21 cellular contexts compared by ENCODE assay signal in the genomic region with DNA sequence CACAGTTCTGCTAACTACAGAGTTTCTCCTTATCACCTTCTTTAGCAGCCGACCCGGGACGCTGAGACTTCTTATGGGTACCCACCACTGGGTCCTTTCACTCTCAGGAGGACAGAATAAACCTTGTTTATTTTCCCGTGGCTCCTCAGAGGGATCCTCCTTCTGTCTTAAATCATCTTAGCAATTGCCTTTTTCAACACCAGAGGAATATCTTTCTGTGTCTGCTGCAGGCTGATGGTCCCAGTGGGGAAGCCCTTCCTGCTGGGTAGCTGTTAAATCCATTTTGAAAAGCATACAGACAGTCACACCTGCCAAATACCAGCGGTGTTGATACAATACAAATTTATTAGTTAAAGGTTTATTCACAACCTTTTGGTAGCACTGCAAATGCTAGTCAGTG.
DNase-seq lines count a peak whose midpoint lies in the region; ATAC-seq and TF ChIP-seq lines count a peak whose summit lies in the region.
"Had no signal": no experiment of that assay in that cellular context is flagged by ENCODE, and none has a peak within 500 bp of the region (broad histone marks: within the 10 kb centered on the region; RNA-seq: fewer than 3 reads in every experiment).

No MANE protein-coding gene starts in this region.

- H2BK120ac ChIP-seq in H9 (ENCODE audit: low read depth, low read length, poor library complexity, severe bottlenecking), result no peak overlapping the region

- H3K4ac ChIP-seq in H9 (ENCODE audit: low read depth, low read length), result no peak overlapping the region

- H3K4me1 Mint-ChIP-seq in H9, result peaks cover 51 to 52% of the 10 kb centered on the region in 2 experiments

- H3K9me3 Mint-ChIP-seq in H9, result no peaks in the 10 kb centered on the region
- H3K9me3 Mint-ChIP-seq: activated naive CD8-positive, alpha-beta T cell treated with anti-CD3 and anti-CD28 coated beads, Interleukin-2, amount 10 ng/mL, durations not matched to agents 7 days and 5 days; CD4-positive, alpha-beta memory T cell; memory B cell; T-helper 2 cell treated with Interferon-gamma antibody and Interleukin-4, amounts not matched to agents 5 μg/mL and 100 μg/mL, for 36 hours had no signal

- TF ChIP-seq CTCF in H9 (conservative IDR thresholded peaks at IDR 0.05) (no peak), gastrocnemius medialis (IDR thresholded peaks at IDR 0.05 in 4 of 5, conservative IDR thresholded peaks at IDR 0.05 in 1 of 5) (no peak), ovary (IDR thresholded peaks at IDR 0.05) (no peak)

- no peak overlapping the region for H3T11ph ChIP-seq in H9 (ENCODE audit: low read length)

- no peak overlapping the region for H4K5ac ChIP-seq in H9 (ENCODE audit: insufficient read length, low read depth, low read length)

- H3K9me3 ChIP-seq in BLaER1 (no peaks in the 10 kb centered on the region), H9 (ENCODE audit: control insufficient read depth, low read depth, low read length) (no peaks in the 10 kb centered on the region), gastrocnemius medialis (no peaks in the 10 kb centered on the region), ovary (no peaks in the 10 kb centered on the region)
- H3K9me3 ChIP-seq: pancreas had no signal

- H3K4me3 ChIP-seq in BLaER1, result no peak overlapping the region
- no peak overlapping the region for H3K4me3 ChIP-seq in gastrocnemius medialis
- no peak overlapping the region for H3K4me3 ChIP-seq in ovary
- H3K4me3 ChIP-seq: K562, pancreas, SK-N-MC had no signal

- intact Hi-C loops in gastrocnemius medialis (cut with DNase I; ENCODE audit: low total_unique reads), result loop anchor here (5.0 kb wide), 1 partner anchor 222 kb away; a partner anchor contains a TSS
- intact Hi-C loops in ovary (cut with DNase I), result loop anchor here in 1 of 4 donors (10.0 kb wide), 1 partner anchor 55 kb away; no protein-coding TSS in a partner anchor

- H4K20me1 ChIP-seq in BLaER1, result no peaks in the 10 kb centered on the region
- no peaks in the 10 kb centered on the region for H4K20me1 ChIP-seq in H9 (ENCODE audit: control insufficient read depth, insufficient read depth, insufficient read length)

- no peaks in the 10 kb centered on the region for H3K23me2 ChIP-seq in H9 (ENCODE audit: insufficient read length, low read depth, low read length, poor library complexity, severe bottlenecking)

- H2AFZ ChIP-seq in H9 (ENCODE audit: low read length), result no peak overlapping the region

- H3K23ac ChIP-seq in H9 (ENCODE audit: insufficient read length, low read depth, low read length), result no peak overlapping the region

- in situ Hi-C loops in gastrocnemius medialis (cut with MboI; ENCODE audit: low sequenced_read_pairs in 4 of 4), result no loop called here

- peak overlapping the region; percentile 9 to 36 (median 11); a peak in 5 of 7 replicates for H3K27ac Mint-ChIP-seq in H9
- H3K27ac Mint-ChIP-seq: activated naive CD8-positive, alpha-beta T cell treated with anti-CD3 and anti-CD28 coated beads, Interleukin-2, amount 10 ng/mL, durations not matched to agents 7 days and 5 days; memory B cell; T-helper 2 cell treated with Interferon-gamma antibody and Interleukin-4, amounts not matched to agents 5 μg/mL and 100 μg/mL, for 36 hours had no signal

- no peak overlapping the region for H3K14ac ChIP-seq in H9 (ENCODE audit: insufficient read depth, low read length)

- no peak overlapping the region for H2AK5ac ChIP-seq in H9 (ENCODE audit: insufficient read length, low read length)

- H2BK12ac ChIP-seq in H9 (ENCODE audit: insufficient read length, low read depth, low read length), result no peak overlapping the region

- H3K36me3 Mint-ChIP-seq in H9 (ENCODE audit: insufficient read depth in 1 of 3, low read depth in 3 of 3), result no peaks in the 10 kb centered on the region
- H3K36me3 Mint-ChIP-seq: activated naive CD8-positive, alpha-beta T cell treated with anti-CD3 and anti-CD28 coated beads, Interleukin-2, amount 10 ng/mL, durations not matched to agents 7 days and 5 days; CD4-positive, alpha-beta memory T cell had no signal

- no peak for ATAC-seq in gastrocnemius medialis
- ATAC-seq: K562; naive thymus-derived CD4-positive, alpha-beta T cell; pancreas; sciatic nerve had no signal

- H3K27ac ChIP-seq in BLaER1 (no peak overlapping the region; the same call in 1 of the 2 replicates), H9 (ENCODE audit: insufficient read length, low read depth, low read length) (no peak overlapping the region), cingulate gyrus (ENCODE audit: low read depth, low read length) (peak overlapping the region; percentile 84), gastrocnemius medialis (peak overlapping the region in 3 of 4 donors; percentile 57 to 74 (median 71)), ovary (peak overlapping the region in 1 of 2 donors; percentile 73)
- H3K27ac ChIP-seq: SK-N-MC, WERI-Rb-1 had no signal

- H3K79me1 ChIP-seq in H9 (ENCODE audit: insufficient read depth, low read depth, low read length, poor library complexity, severe bottlenecking), result no peaks in the 10 kb centered on the region

- no peaks in the 10 kb centered on the region for H3K27me3 Mint-ChIP-seq in H9 (ENCODE audit: low read depth)
- H3K27me3 Mint-ChIP-seq: activated naive CD8-positive, alpha-beta T cell treated with anti-CD3 and anti-CD28 coated beads, Interleukin-2, amount 10 ng/mL, durations not matched to agents 7 days and 5 days; CD4-positive, alpha-beta memory T cell; memory B cell; naive thymus-derived CD4-positive, alpha-beta T cell had no signal

- TF ChIP-seq EP300 in ovary (IDR thresholded peaks at IDR 0.05), result no peak

- H4K8ac ChIP-seq in H9 (replicated peaks; ENCODE audit: insufficient read length, low read depth, low read length), result no peak overlapping the region

- H3K9ac ChIP-seq in BLaER1, result no peak overlapping the region; the same call in 1 of the 2 replicates
- no peak overlapping the region for H3K9ac ChIP-seq in H9 (ENCODE audit: extremely low read depth, insufficient read length, low read length)

- no peaks in the 10 kb centered on the region for H3K79me2 ChIP-seq in H9 (ENCODE audit: insufficient read depth, low read length)

- H3K4me1 ChIP-seq in BLaER1 (peaks cover 65% of the 10 kb centered on the region), H9 (ENCODE audit: insufficient read depth, low read length) (peaks cover 11% of the 10 kb centered on the region; the same call in 1 of the 2 replicates), gastrocnemius medialis (peaks cover 59 to 68% of the 10 kb centered on the region in 2 donors), ovary (ENCODE audit: insufficient read depth) (peaks cover 29% of the 10 kb centered on the region)

- no peak overlapping the region for H3K56ac ChIP-seq in H9 (ENCODE audit: insufficient read length, low read depth, low read length)

- no peak overlapping the region for H3K18ac ChIP-seq in H9 (ENCODE audit: insufficient read length, low read depth, low read length)

- H2BK15ac ChIP-seq in H9 (ENCODE audit: low read depth, low read length), result no peak overlapping the region

- DNase-seq in H9 (no peak), gastrocnemius medialis (no peak), NOMO-1 (lab: John Stamatoyannopoulos, UW; ENCODE audit: unreplicated experiment in 2 of 2) (no peak), LoVo (ENCODE audit: low spot score) (no peak), ovary (no peak)
- DNase-seq in stimulated activated CD4-positive, alpha-beta T cell treated with anti-CD3 and anti-CD28 coated beads, Interleukin-4, amount 100 ng/mL, for 4 hours, result no peak
- DNase-seq: activated CD4-positive, alpha-beta T cell treated with anti-CD3 and anti-CD28 coated beads, Interleukin-2, amount 50 U/mL, for 48 hours; activated effector memory CD4-positive, alpha-beta T cell treated with Interleukin-2 at 50 U/mL for 16 hours; activated naive CD8-positive, alpha-beta T cell treated with anti-CD3 and anti-CD28 coated beads, Interleukin-2, amount 10 ng/mL, durations not matched to agents 7 days and 5 days; CD4-positive, alpha-beta memory T cell; naive thymus-derived CD4-positive, alpha-beta T cell; NCI-H187 treated with DMSO at 0.1 percent for 48 hours; pancreas; WERI-Rb-1 had no signal

- TF ChIP-seq POLR2A in gastrocnemius medialis (IDR thresholded peaks at IDR 0.05) (no peak), ovary (IDR thresholded peaks at IDR 0.05) (no peak)

- no peaks in the 10 kb centered on the region for H3K36me3 ChIP-seq in BLaER1
- H3K36me3 ChIP-seq in gastrocnemius medialis, result no peaks in the 10 kb centered on the region
- H3K36me3 ChIP-seq in ovary, result no peaks in the 10 kb centered on the region
- H3K36me3 ChIP-seq: pancreas, WERI-Rb-1 had no signal

- H2BK5ac ChIP-seq in H9 (ENCODE audit: insufficient read length, low read length), result no peak overlapping the region

- peak overlapping the region; percentile 87 for H3K4me2 ChIP-seq in BLaER1
- no peak overlapping the region for H3K4me2 ChIP-seq in H9 (ENCODE audit: insufficient read depth, insufficient read length, low read length)

- H4K91ac ChIP-seq in H9 (ENCODE audit: insufficient read length, low read depth, low read length), result no peak overlapping the region

- WGBS in H9 (ENCODE audit: extremely low coverage, insufficient read length, low lambda C conversion rate), result no CpG with 5 or more reads among the region's 5 CpGs
- WGBS in ovary, 3 donors, result 23 to 46% (median 35%) methylated on average over 5 of the region's 5 CpGs

- H3K27me3 ChIP-seq in BLaER1, result no peaks in the 10 kb centered on the region
- no peaks in the 10 kb centered on the region for H3K27me3 ChIP-seq in H9 (ENCODE audit: insufficient read depth, low read length)
- H3K27me3 ChIP-seq in gastrocnemius medialis, result no peaks in the 10 kb centered on the region
- no peaks in the 10 kb centered on the region for H3K27me3 ChIP-seq in ovary
- H3K27me3 ChIP-seq: pancreas had no signal

- H3K4me3 Mint-ChIP-seq in H9, result 0 out of 5 replicates have a peak overlapping the region, but pooled peaks of 1 of the 2 experiments have one; percentile 9
- H3K4me3 Mint-ChIP-seq: activated naive CD8-positive, alpha-beta T cell treated with anti-CD3 and anti-CD28 coated beads, Interleukin-2, amount 10 ng/mL, durations not matched to agents 7 days and 5 days; CD4-positive, alpha-beta memory T cell; memory B cell; T-helper 2 cell treated with Interferon-gamma antibody and Interleukin-4, amounts not matched to agents 5 μg/mL and 100 μg/mL, for 36 hours had no signal

- no peak overlapping the region for H2BK20ac ChIP-seq in H9 (ENCODE audit: low read depth, low read length, poor library complexity, severe bottlenecking)

Comparison
In these comparisons a context has a peak if more than half of its experiments do, and no peak if none do; other contexts are left out.
1. H3K27ac ChIP-seq: peak in cingulate gyrus (single experiment) and gastrocnemius medialis (3 of 4); none in BLaER1 (single experiment) and H9 (single experiment).